In the genomic region with DNA sequence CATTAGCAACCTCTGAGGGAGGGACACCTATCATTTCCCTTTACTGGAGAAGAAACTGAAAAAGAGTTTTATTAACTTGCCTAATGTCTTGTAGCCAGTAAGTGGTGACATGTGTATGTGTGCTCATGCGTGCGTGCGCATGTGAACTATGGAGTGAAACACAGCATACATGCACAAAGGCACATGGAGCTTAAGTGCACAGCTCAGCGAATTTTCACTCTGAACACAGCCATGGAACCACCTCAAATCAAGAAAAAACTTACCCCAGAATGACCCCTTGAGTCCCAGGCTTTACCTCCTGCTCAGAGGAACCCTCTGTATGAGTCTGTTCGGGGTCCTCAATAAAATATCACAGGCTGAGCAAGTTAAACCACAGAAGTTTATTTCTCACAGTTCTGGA, we compare ENCODE assay signal across 24 cellular contexts.
"Had no signal": no experiment of that assay in that cellular context is flagged by ENCODE, and none has a peak within 500 bp of the region (broad histone marks: within the 10 kb centered on the region; RNA-seq: fewer than 3 reads in every experiment).

No MANE protein-coding gene starts in this region.

- DNase-seq: activated CD4-positive, alpha-beta T cell treated with anti-CD3 and anti-CD28 coated beads for 36 hours; activated CD4-positive, alpha-beta T cell treated with anti-CD3 and anti-CD28 coated beads, Interleukin-2, amount 50 U/mL, for 1 hour; activated CD4-positive, alpha-beta T cell treated with anti-CD3 and anti-CD28 coated beads, Interleukin-2, amount 50 U/mL, for 48 hours; activated CD4-positive, CD25-positive, alpha-beta regulatory T cell; activated CD4-positive, CD25-positive, alpha-beta regulatory T cell treated with anti-CD3 and anti-CD28 coated beads, Interleukin-2, amount 50 U/mL, for 72 hours; activated CD8-positive, alpha-beta memory T cell treated with anti-CD3 and anti-CD28 coated beads for 24 hours; activated CD8-positive, alpha-beta T cell treated with anti-CD3 and anti-CD28 coated beads for 36 hours; activated effector memory CD4-positive, alpha-beta T cell treated with anti-CD3 and anti-CD28 coated beads, Interleukin-2, amount 50 U/mL, for 16 hours; activated naive CD4-positive, alpha-beta T cell treated with anti-CD3 and anti-CD28 coated beads for 36 hours; activated naive CD8-positive, alpha-beta T cell treated with anti-CD3 and anti-CD28 coated beads for 36 hours; activated naive CD8-positive, alpha-beta T cell treated with anti-CD3 and anti-CD28 coated beads, Interleukin-2, amount 50 U/mL, for 24 hours; activated T-cell treated with anti-CD3 and anti-CD28 coated beads, Interleukin-2, amount 50 U/mL, for 4 hours; amygdala; aorta; effector CD8-positive, alpha-beta T cell; foreskin fibroblast; T-helper 2 cell had no signal

- H3K4me3 ChIP-seq: adrenal gland, breast epithelium had no signal

- H3K4me1 ChIP-seq: adrenal gland, breast epithelium had no signal

- ATAC-seq: activated CD4-positive, alpha-beta T cell treated with anti-CD3 and anti-CD28 coated beads for 36 hours; activated CD8-positive, alpha-beta T cell treated with anti-CD3 and anti-CD28 coated beads for 36 hours; activated naive CD8-positive, alpha-beta T cell treated with anti-CD3 and anti-CD28 coated beads, Interleukin-2, amount 50 U/mL, for 24 hours; activated T-cell treated with anti-CD3 and anti-CD28 coated beads, Interleukin-2, amount 50 U/mL, for 4 hours had no signal

- H3K27ac ChIP-seq: adrenal gland, breast epithelium, epithelial cell of prostate had no signal

- H3K9me3 ChIP-seq: adrenal gland, breast epithelium had no signal

- FAIRE-seq: colon, endometrium, endothelial cell of umbilical vein, frontal cortex had no signal

- H3K36me3 ChIP-seq: adrenal gland, breast epithelium had no signal

- H3K27me3 ChIP-seq: adrenal gland, breast epithelium had no signal
